Comparison of ENCODE assay signal across 27 cellular contexts in the genomic region with DNA sequence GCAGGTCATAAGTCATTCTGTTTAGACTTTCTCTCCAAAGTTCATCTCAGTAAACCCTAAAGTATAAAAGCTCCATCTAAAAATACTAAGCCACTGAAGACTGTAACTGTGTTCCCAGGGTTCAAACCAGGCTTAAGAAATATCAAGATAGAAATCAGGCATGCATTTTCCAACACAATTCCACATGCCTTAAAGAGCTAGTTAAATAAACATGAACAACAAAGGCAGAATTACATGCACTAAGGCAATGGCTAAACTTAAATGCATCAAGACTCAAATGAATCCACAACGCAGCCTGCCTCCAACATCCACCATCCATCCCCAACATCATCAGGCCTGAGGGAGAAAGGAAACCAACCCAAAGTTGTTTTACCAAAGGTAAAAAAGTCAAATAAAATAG. TPM values are rescaled to one million over a fixed set of nuclear protein-coding genes. Genes with fewer than 3 reads are reported as not detected.
A peak's percentile ranks its signal among the peaks of the same experiment; 100 is the strongest.
DNase-seq lines count a peak whose midpoint lies in the region; ATAC-seq and TF ChIP-seq lines count a peak whose summit lies in the region.
"Had no signal": no experiment of that assay in that cellular context is flagged by ENCODE, and none has a peak within 500 bp of the region (broad histone marks: within the 10 kb centered on the region; RNA-seq: fewer than 3 reads in every experiment).

No MANE protein-coding gene starts in this region.

- H3K27ac ChIP-seq in mammary epithelial cell (ENCODE audit: insufficient read depth, low read depth, low read length) (no peak overlapping the region), esophagus squamous epithelium (peak overlapping the region in 3 of 4 donors; percentile 7 to 55 (median 13)), trophoblast cell (ENCODE audit: low read depth, low read length) (peak overlapping the region; percentile 4), sigmoid colon (peak overlapping the region in 1 of 4 donors; percentile 54)
- H3K27ac ChIP-seq: foreskin keratinocyte, SJSA1 had no signal

- H3K36me3 Mint-ChIP-seq in MCF 10A (ENCODE audit: insufficient read depth, unreplicated experiment) (no peaks in the 10 kb centered on the region), immature natural killer cell (peaks cover 0 to 7% (median 0%) of the 10 kb centered on the region in 3 donors)

- no peak overlapping the region for H3K23ac ChIP-seq in trophoblast cell (ENCODE audit: low read length)

- H3K4me3 Mint-ChIP-seq in MCF 10A (ENCODE audit: unreplicated experiment) (no peak overlapping the region), immature natural killer cell (no peak overlapping the region)
- H3K4me3 Mint-ChIP-seq: CD4-positive, alpha-beta T cell; GM23338; HFFc6; T-cell had no signal

- no peaks in the 10 kb centered on the region for H4K20me1 ChIP-seq in mammary epithelial cell (ENCODE audit: insufficient read depth, low read length)

- intact Hi-C loops in MCF 10A (cut with micrococcal nuclease), result no loop called here
- intact Hi-C loops in mammary epithelial cell (cut with micrococcal nuclease), result no loop called here
- intact Hi-C loops in esophagus squamous epithelium (cut with DNase I), result no loop called here
- intact Hi-C loops in posterior vena cava (cut with DNase I), result no loop called here
- intact Hi-C loops in sigmoid colon (cut with DNase I), result no loop called here

- TF ChIP-seq POLR2A in esophagus squamous epithelium (IDR thresholded peaks at IDR 0.05) (no peak), sigmoid colon (IDR thresholded peaks at IDR 0.05) (no peak)

- H3K79me2 ChIP-seq in mammary epithelial cell (ENCODE audit: insufficient read depth, low read length) (peaks cover 4% of the 10 kb centered on the region), trophoblast cell (ENCODE audit: control insufficient read depth, insufficient read depth, low read length, poor library complexity) (no peaks in the 10 kb centered on the region)

- H3K9ac ChIP-seq in mammary epithelial cell (ENCODE audit: insufficient read depth, low read length), result no peak overlapping the region
- no peak overlapping the region for H3K9ac ChIP-seq in trophoblast cell (ENCODE audit: low read length)

- CTCF ChIA-PET in MCF 10A (lab: Yijun Ruan, JAX) (interaction anchor here (0.6 to 1.0 kb wide), 2 partner anchors 174 to 201 kb away, joined by 3 read pairs; no protein-coding TSS in a partner anchor), mammary epithelial cell (lab: Charles Lee; ENCODE audit: low non-redundant PET) (no interaction called here)

- no peak for DNase-seq in MCF 10A (ENCODE audit: unreplicated experiment)
- no peak for DNase-seq in mammary epithelial cell
- no peak for DNase-seq in esophagus squamous epithelium (lab: John Stamatoyannopoulos, UW)
- DNase-seq in trophoblast cell, result no peak
- no peak for DNase-seq in posterior vena cava (ENCODE audit: low spot score)
- no peak for DNase-seq in sigmoid colon
- no peak for DNase-seq in immature natural killer cell
- DNase-seq: 8988T; activated CD4-positive, alpha-beta T cell treated with anti-CD3 and anti-CD28 coated beads, Interleukin-2, amount 50 U/mL, for 4 hours; activated naive CD4-positive, alpha-beta T cell treated with Interleukin-2 at 50 U/mL for 16 hours; anterior cingulate cortex; CD4-positive, alpha-beta T cell; effector memory CD4-positive, alpha-beta T cell; erythroblast; heart left ventricle; HFFc6; mesendoderm; NCI-H1092 treated with DMSO at 0.1 percent for 48 hours; NCI-H2029; NCI-H69; stimulated activated CD4-positive, alpha-beta T cell treated with anti-CD3 and anti-CD28 coated beads, Interleukin-1b, Interleukin-23, amount 100 ng/mL, for 48 hours; T-cell had no signal

- H3K27me3 Mint-ChIP-seq in MCF 10A (ENCODE audit: insufficient read depth, unreplicated experiment) (no peaks in the 10 kb centered on the region), immature natural killer cell (ENCODE audit: low read depth in 3 of 3) (peaks cover 0 to 8% (median 0%) of the 10 kb centered on the region in 3 donors)
- H3K27me3 Mint-ChIP-seq: CD4-positive, alpha-beta T cell; T-cell had no signal

- POLR2A ChIA-PET in MCF 10A (lab: Yijun Ruan, JAX), result interaction anchor here (0.7 to 1.6 kb wide), 4 partner anchors 9 to 101 kb away, joined by 3 to 4 read pairs (median 4); no protein-coding TSS in a partner anchor

- no peak overlapping the region for H4K8ac ChIP-seq in trophoblast cell (ENCODE audit: low read depth, low read length)

- dilution Hi-C loops in mammary epithelial cell (cut with HindIII; ENCODE audit: low sequenced_read_pairs), result no loop called here

- H3K4me1 ChIP-seq in mammary epithelial cell (ENCODE audit: insufficient read depth, low read length) (peaks cover 10% of the 10 kb centered on the region), esophagus squamous epithelium (peaks cover 0 to 16% (median 5%) of the 10 kb centered on the region in 3 donors), trophoblast cell (ENCODE audit: control insufficient read depth in 1 of 2, insufficient read depth in 2 of 2, low read length in 2 of 2) (peaks cover 2% of the 10 kb centered on the region in 2 experiments), sigmoid colon (peaks cover 0 to 11% (median 5%) of the 10 kb centered on the region in 4 donors)
- H3K4me1 ChIP-seq: SJSA1 had no signal

- H2BK120ac ChIP-seq in trophoblast cell (ENCODE audit: insufficient read depth, low read length, poor library complexity), result no peak overlapping the region

- BruUV-seq in MCF 10A (replicated peaks; lab: Mats Ljungman, UMichigan) (no TSS peak), mammary epithelial cell (replicated peaks; lab: Mats Ljungman, UMichigan) (no TSS peak)

- H3K27me3 ChIP-seq in mammary epithelial cell (ENCODE audit: insufficient read depth, low read length), result no peaks in the 10 kb centered on the region
- no peaks in the 10 kb centered on the region for H3K27me3 ChIP-seq in esophagus squamous epithelium
- no peaks in the 10 kb centered on the region for H3K27me3 ChIP-seq in trophoblast cell (ENCODE audit: insufficient read depth, low read length)
- no peaks in the 10 kb centered on the region for H3K27me3 ChIP-seq in sigmoid colon
- H3K27me3 ChIP-seq: foreskin keratinocyte, heart left ventricle, SJSA1 had no signal

- WGBS in mammary epithelial cell (ENCODE audit: low coverage, missing lambda C conversion rate), result 92% methylated on average over 1 of the region's 1 CpG
- WGBS in esophagus squamous epithelium, 2 donors, result 87 to 90% methylated on average over 1 of the region's 1 CpG
- no CpG with 5 or more reads among the region's 1 CpG for WGBS in trophoblast cell (ENCODE audit: extremely low coverage, insufficient coverage, insufficient read length)
- WGBS in sigmoid colon, 2 donors, result 94 to 95% methylated on average over 1 of the region's 1 CpG

- H3K9me3 Mint-ChIP-seq in MCF 10A (ENCODE audit: unreplicated experiment) (no peaks in the 10 kb centered on the region), immature natural killer cell (peaks cover 0 to 4% (median 1%) of the 10 kb centered on the region in 6 donors)
- H3K9me3 Mint-ChIP-seq: GM23338, HFFc6 had no signal

- H3K36me3 ChIP-seq in mammary epithelial cell (ENCODE audit: insufficient read depth, low read length) (no peaks in the 10 kb centered on the region), esophagus squamous epithelium (no peaks in the 10 kb centered on the region), trophoblast cell (ENCODE audit: control insufficient read depth in 1 of 2, insufficient read depth in 2 of 2, low read length in 2 of 2) (no peaks in the 10 kb centered on the region), sigmoid colon (no peaks in the 10 kb centered on the region)
- H3K36me3 ChIP-seq: heart left ventricle, SJSA1 had no signal

- ATAC-seq in HG03442 (IDR thresholded peaks at IDR 0.05; ENCODE audit: unreplicated experiment), result no peak
- ATAC-seq: foreskin keratinocyte, GM23338, T-cell had no signal

- no peak for TF ChIP-seq EP300 in sigmoid colon (IDR thresholded peaks at IDR 0.05)

- H2AFZ ChIP-seq in mammary epithelial cell (ENCODE audit: low read depth, low read length) (no peak overlapping the region), trophoblast cell (ENCODE audit: insufficient read depth, low read length, poor library complexity) (no peak overlapping the region)
- H2AFZ ChIP-seq: GM23338 had no signal

- H3K18ac ChIP-seq in trophoblast cell (ENCODE audit: low read length), result no peak overlapping the region

- H4K12ac ChIP-seq in trophoblast cell (ENCODE audit: low read depth, low read length), result no peak overlapping the region

- H2AK5ac ChIP-seq in trophoblast cell (ENCODE audit: low read length), result no peak overlapping the region

- no peak overlapping the region for H3K4me2 ChIP-seq in mammary epithelial cell (ENCODE audit: insufficient read depth, low read depth, low read length)
- no peak overlapping the region for H3K4me2 ChIP-seq in trophoblast cell (ENCODE audit: low read length)
- H3K4me2 ChIP-seq: GM23338 had no signal

- TF ChIP-seq CTCF in MCF 10A (IDR thresholded peaks at IDR 0.05; ENCODE audit: unreplicated experiment), result no peak
- no peak for TF ChIP-seq CTCF in mammary epithelial cell (conservative IDR thresholded peaks at IDR 0.05 in 1 of 2, IDR thresholded peaks at IDR 0.05 in 1 of 2; ENCODE audit: extremely low read depth in 1 of 2, insufficient read depth in 1 of 2, low read depth in 1 of 2, low read length in 2 of 2)
- TF ChIP-seq CTCF in esophagus squamous epithelium (IDR thresholded peaks at IDR 0.05), result no peak
- no peak for TF ChIP-seq CTCF in sigmoid colon (IDR thresholded peaks at IDR 0.05)

- H3K79me1 ChIP-seq in trophoblast cell (ENCODE audit: low read length), result no peaks in the 10 kb centered on the region

- H3K4me1 Mint-ChIP-seq in MCF 10A (ENCODE audit: insufficient read depth, unreplicated experiment) (peaks cover 8% of the 10 kb centered on the region), immature natural killer cell (no peaks in the 10 kb centered on the region)
- H3K4me1 Mint-ChIP-seq: T-cell had no signal

- H4K91ac ChIP-seq in trophoblast cell (ENCODE audit: low read depth, low read length), result no peak overlapping the region

- no peak overlapping the region for H3K14ac ChIP-seq in trophoblast cell (ENCODE audit: low read length)

- H2BK12ac ChIP-seq in trophoblast cell (ENCODE audit: low read length), result no peak overlapping the region

- H3K4me3 ChIP-seq in mammary epithelial cell (replicated peaks in 1 of 3; ENCODE audit: insufficient read depth in 1 of 3, low read depth in 2 of 3, low read length in 3 of 3) (no peak overlapping the region), esophagus squamous epithelium (no peak overlapping the region), trophoblast cell (ENCODE audit: low read depth, low read length) (no peak overlapping the region), sigmoid colon (no peak overlapping the region)
- H3K4me3 ChIP-seq: GM23338, heart left ventricle, SJSA1, skin epidermis had no signal

- H3K9me3 ChIP-seq in mammary epithelial cell (replicated peaks; ENCODE audit: insufficient read depth, low read length) (no peaks in the 10 kb centered on the region), esophagus squamous epithelium (no peaks in the 10 kb centered on the region), trophoblast cell (ENCODE audit: insufficient read depth, low read depth, low read length) (no peaks in the 10 kb centered on the region), sigmoid colon (no peaks in the 10 kb centered on the region)
- H3K9me3 ChIP-seq: SJSA1 had no signal

- in situ Hi-C loops in mammary epithelial cell (cut with MboI; ENCODE audit: low sequenced_read_pairs in 2 of 2), result no loop called here

- H2BK5ac ChIP-seq in trophoblast cell (ENCODE audit: low read depth, low read length, poor library complexity), result peak overlapping the region; percentile 49

- H3K4ac ChIP-seq in trophoblast cell (ENCODE audit: low read depth, low read length), result no peak overlapping the region

- H3K27ac Mint-ChIP-seq in MCF 10A (ENCODE audit: low read depth, unreplicated experiment) (peak overlapping the region; percentile 5), immature natural killer cell (no peak overlapping the region)
- H3K27ac Mint-ChIP-seq: CD4-positive, alpha-beta T cell; GM23338; HFFc6; T-cell had no signal

RNA-seq across cellular contexts. Expression of gene DMXL2, which starts 46.1 kb away (rescaled TPM):
- total RNA-seq in MCF 10A (2022) (13.6 and 21.6 TPM in 2 replicates), mammary epithelial cell (10 to 100 TPM; 18.2 to 20.7 TPM), esophagus squamous epithelium (10 to 100 TPM in 2 of 4 donors, 1 to 10 TPM in 2; 6.9 to 15.1 (median 11.7) TPM), posterior vena cava (10 to 100 TPM; 23.2 to 31.5 TPM), sigmoid colon (10 to 100 TPM; 34.6 to 64.5 (median 50.5) TPM)
- polyA plus RNA-seq in mammary epithelial cell (3.3 TPM), sigmoid colon (10 to 100 TPM in 2 of 3 donors, 1 to 10 TPM in 1; 5.5 to 24.9 (median 14.4) TPM), immature natural killer cell (under 1 TPM in 2 of 3 donors, not detected in 1; 0.06 to 0.47 TPM)
- polyA minus RNA-seq in mammary epithelial cell, result 24.1 TPM
- 7.7 and 9.5 TPM in 2 replicates for polyA plus RNA-seq in trophoblast cell (2013)
